In the genomic region with DNA sequence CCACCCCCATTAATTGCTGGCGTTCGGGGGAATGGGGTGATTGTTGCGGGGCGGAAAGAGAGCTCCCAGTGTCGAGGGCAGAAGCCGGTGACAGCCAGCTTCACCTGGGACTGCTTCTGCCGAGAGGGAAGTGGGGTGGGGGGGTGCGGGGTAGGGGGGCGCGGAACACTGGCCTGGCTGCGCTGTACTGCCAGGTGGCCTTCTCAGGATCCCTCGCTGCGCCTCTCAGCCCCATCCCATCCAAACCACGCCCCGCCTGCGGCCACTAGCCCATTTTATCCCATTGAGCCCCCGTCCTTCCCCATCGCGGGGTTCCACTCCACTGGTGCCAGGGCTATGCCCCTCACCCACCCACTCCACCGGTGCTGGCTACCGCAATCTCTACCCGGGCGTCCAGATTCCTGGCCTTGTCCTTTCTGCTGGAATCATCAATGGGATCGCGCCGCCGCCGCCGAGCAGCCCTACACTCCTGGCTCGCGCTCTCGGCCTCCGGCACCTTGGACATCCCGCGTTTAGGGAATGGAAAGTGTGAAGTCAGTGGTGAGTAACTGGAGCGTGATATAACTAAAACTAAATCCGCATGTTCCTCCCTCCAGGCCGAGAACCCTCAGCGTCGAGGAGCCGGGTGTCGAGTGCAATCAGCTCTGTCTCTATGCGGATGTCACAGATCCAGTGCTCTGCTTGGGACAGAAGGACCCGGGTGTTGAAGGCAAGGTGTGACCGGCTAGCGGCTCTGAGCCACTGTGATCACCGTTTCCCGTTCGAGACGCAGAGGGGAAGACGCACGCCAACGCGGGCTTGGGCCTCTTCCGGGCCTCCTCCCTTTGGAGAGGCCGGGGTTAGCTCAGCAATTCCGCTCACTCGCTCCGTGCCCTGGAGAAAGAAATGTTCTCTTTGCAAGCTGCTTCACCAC, we compare ENCODE assay signal across 27 cellular contexts. TPM values are rescaled to one million over a fixed set of nuclear protein-coding genes. Genes with fewer than 3 reads are reported as not detected.
A peak's percentile ranks its signal among the peaks of the same experiment; 100 is the strongest.
DNase-seq lines count a peak whose midpoint lies in the region; TF ChIP-seq lines count a peak whose summit lies in the region.
"Had no signal": no experiment of that assay in that cellular context is flagged by ENCODE, and none has a peak within 500 bp of the region (broad histone marks: within the 10 kb centered on the region; RNA-seq: fewer than 3 reads in every experiment).

No MANE protein-coding gene starts in this region.

- H3K27me3 ChIP-seq in osteoblast (ENCODE audit: insufficient read depth, low read length) (peaks cover 37% of the 10 kb centered on the region), hepatocyte (peaks cover 87% of the 10 kb centered on the region)
- H3K27me3 ChIP-seq: SJSA1 had no signal

- in situ Hi-C loops in GM13977 (cut with MboI; ENCODE audit: low pct_unique_long_range_greater_than_20kb, low sequenced_read_pairs, unreplicated experiment) = no loop called here

- H3K36me3 Mint-ChIP-seq in Calu3 (ENCODE audit: insufficient read depth, unreplicated experiment) = no peaks in the 10 kb centered on the region

- DNase-seq in DMS53 (lab: John Stamatoyannopoulos, UW) (peak; percentile 29), DMS53 treated with DMSO at 0.1 percent for 48 hours (lab: John Stamatoyannopoulos, UW; ENCODE audit: unreplicated experiment) (no peak), GM13977 (ENCODE audit: low spot score) (peak; percentile 11), coronary artery (ENCODE audit: low spot score) (no peak), osteoblast (ENCODE audit: insufficient read length, low spot score, missing footprints) (peak; percentile 55), hepatocyte (ENCODE audit: low spot score) (no peak), A172 (ENCODE audit: low spot score) (no peak), Calu3 (no peak)
- DNase-seq: activated CD4-positive, alpha-beta memory T cell treated with anti-CD3 and anti-CD28 coated beads, Interleukin-2, amount 10 ng/mL, durations not matched to agents 7 days and 5 days; activated T-cell treated with anti-CD3 and anti-CD28 coated beads, Interleukin-2, amount 50 U/mL, for 1 hour; aorta; caudate nucleus; foreskin melanocyte; hypothalamus; NCI-H146; NCI-H2171; NCI-H524; nucleus accumbens; stimulated activated naive CD8-positive, alpha-beta T cell treated with anti-CD3 and anti-CD28 coated beads, Interleukin-15, Interleukin-2, amounts not matched to agents 100 U/mL and 50 U/mL, for 24 hours; thyroid gland had no signal

- no peak overlapping the region for H3K4me3 Mint-ChIP-seq in Calu3 (ENCODE audit: low read depth, unreplicated experiment)
- H3K4me3 Mint-ChIP-seq: activated CD4-positive, alpha-beta memory T cell treated with anti-CD3 and anti-CD28 coated beads, Interleukin-2, amount 10 ng/mL, durations not matched to agents 7 days and 5 days had no signal

- H3K4me3 ChIP-seq in coronary artery (peak overlapping the region; percentile 20), osteoblast (ENCODE audit: insufficient read depth, low read length) (no peak overlapping the region), hepatocyte (no peak overlapping the region)
- H3K4me3 ChIP-seq: lung, SJSA1, smooth muscle cell, thyroid gland had no signal

- no peaks in the 10 kb centered on the region for H3K9me3 Mint-ChIP-seq in Calu3 (ENCODE audit: low read depth, unreplicated experiment)

- no TSS peak for BruUV-seq in Calu3 (replicated peaks; lab: Mats Ljungman, UMichigan)

- 68% methylated on average over 50 of the region's 59 CpGs for WGBS in hepatocyte (ENCODE audit: low lambda C conversion rate, missing lambda C conversion rate)

- no peaks in the 10 kb centered on the region for H3K9me2 ChIP-seq in hepatocyte (replicated peaks; ENCODE audit: insufficient read depth)

- H3K4me2 ChIP-seq in osteoblast (ENCODE audit: insufficient read depth, low read length) (no peak overlapping the region), hepatocyte (no peak overlapping the region)
- H3K4me2 ChIP-seq: BLaER1, KMS-11 had no signal

- no peaks in the 10 kb centered on the region for H4K20me1 ChIP-seq in osteoblast (ENCODE audit: insufficient read depth, low read length)
- no peaks in the 10 kb centered on the region for H4K20me1 ChIP-seq in hepatocyte (ENCODE audit: insufficient read depth, poor library complexity, severe bottlenecking)

- no peaks in the 10 kb centered on the region for H3K27me3 Mint-ChIP-seq in Calu3 (ENCODE audit: unreplicated experiment)

- H3K4me1 Mint-ChIP-seq in Calu3 (ENCODE audit: low read depth, unreplicated experiment) = no peaks in the 10 kb centered on the region

- H3K79me2 ChIP-seq in osteoblast (ENCODE audit: insufficient read depth, low read length) (no peaks in the 10 kb centered on the region), hepatocyte (no peaks in the 10 kb centered on the region)

- H3K9me3 ChIP-seq in osteoblast (ENCODE audit: low read depth, low read length) = peaks cover 9% of the 10 kb centered on the region
- peaks cover 3% of the 10 kb centered on the region for H3K9me3 ChIP-seq in hepatocyte (ENCODE audit: low read depth)
- H3K9me3 ChIP-seq: SJSA1, thyroid gland had no signal

- H3K36me3 ChIP-seq in osteoblast (ENCODE audit: insufficient read depth, low read length) = no peaks in the 10 kb centered on the region
- no peaks in the 10 kb centered on the region for H3K36me3 ChIP-seq in hepatocyte (replicated peaks; ENCODE audit: insufficient read depth, low read depth)
- H3K36me3 ChIP-seq: BLaER1, SJSA1, thyroid gland had no signal

- CTCF ChIA-PET in Calu3 (lab: Charles Lee) = no interaction called here

- H3K4me1 ChIP-seq in osteoblast (ENCODE audit: insufficient read depth, low read length) (no peaks in the 10 kb centered on the region), hepatocyte (ENCODE audit: insufficient read depth) (no peaks in the 10 kb centered on the region)
- H3K4me1 ChIP-seq: SJSA1 had no signal

- H2AFZ ChIP-seq in osteoblast (ENCODE audit: low read length) (no peak overlapping the region), hepatocyte (no peak overlapping the region)

- no peak overlapping the region for H3K27ac Mint-ChIP-seq in Calu3 (ENCODE audit: unreplicated experiment)
- H3K27ac Mint-ChIP-seq: activated CD4-positive, alpha-beta memory T cell treated with anti-CD3 and anti-CD28 coated beads, Interleukin-2, amount 10 ng/mL, durations not matched to agents 7 days and 5 days had no signal

- intact Hi-C loops in Calu3 (cut with micrococcal nuclease; ENCODE audit: unreplicated experiment) = no loop called here

- no peak for TF ChIP-seq CTCF in GM13977 (IDR thresholded peaks at IDR 0.05; ENCODE audit: extremely low read depth, insufficient read depth, missing control alignments)
- TF ChIP-seq CTCF in coronary artery (IDR thresholded peaks at IDR 0.05) = no peak
- no peak for TF ChIP-seq CTCF in osteoblast (IDR thresholded peaks at IDR 0.05; ENCODE audit: extremely low read depth, low read depth, low read length)
- TF ChIP-seq CTCF in hepatocyte (IDR thresholded peaks at IDR 0.05; ENCODE audit: poor library complexity) = no peak
- TF ChIP-seq CTCF in Calu3 (IDR thresholded peaks at IDR 0.05; ENCODE audit: unreplicated experiment) = no peak

- no peak overlapping the region for H3K27ac ChIP-seq in coronary artery
- no peak overlapping the region for H3K27ac ChIP-seq in osteoblast (ENCODE audit: low read depth, low read length)
- H3K27ac ChIP-seq in hepatocyte = no peak overlapping the region
- H3K27ac ChIP-seq: 22Rv1, BLaER1, KMS-11, SJSA1, thyroid gland had no signal

RNA-seq across cellular contexts. Expression of a gene that starts 20.5 kb away (rescaled TPM):
- 0.72 and 1.2 TPM in 2 replicates for total RNA-seq in osteoblast
- 0.32 and 0.93 TPM in 2 replicates for total RNA-seq in hepatocyte
- polyA plus RNA-seq in hepatocyte = 0.33 and 0.41 TPM in 2 replicates
- total RNA-seq in A172 (2014; rRNA removed; shearing (Covaris generic)) = 0.03 and 0.55 TPM in 2 replicates
- total RNA-seq in Calu3 (2022) = 0.12 TPM in 1 of 2 replicates, not detected in the other
- total RNA-seq: activated CD4-positive, alpha-beta memory T cell treated with anti-CD3 and anti-CD28 coated beads, Interleukin-2, amount 10 ng/mL, durations not matched to agents 7 days and 5 days; kidney epithelial cell; lung had no signal
- polyA plus RNA-seq: aorta, lung had no signal

RNA-seq across cellular contexts. Expression of a gene that starts 39.7 kb away (rescaled TPM):
- 12.3 and 13.3 TPM in 2 replicates for total RNA-seq in osteoblast
- total RNA-seq in hepatocyte = 19.7 and 26.1 TPM in 2 replicates
- 14.5 and 18.1 TPM in 2 replicates for polyA plus RNA-seq in hepatocyte
- 26.5 and 34.8 TPM in 2 replicates for total RNA-seq in A172 (2014; rRNA removed; shearing (Covaris generic))
- 10.6 and 11.3 TPM in 2 replicates for total RNA-seq in Calu3 (2022)

Comparison
In these comparisons a context has a peak if more than half of its experiments do, and no peak if none do; other contexts are left out.
1. DNase-seq: peak in DMS53 (single experiment), GM13977 (single experiment) and osteoblast (single experiment); none in DMS53 treated with DMSO at 0.1 percent for 48 hours (single experiment), coronary artery (single experiment), hepatocyte (single experiment), A172 (single experiment) and Calu3 (single experiment).